Comparison of ENCODE assay signal across 1 cellular context in the genomic region with DNA sequence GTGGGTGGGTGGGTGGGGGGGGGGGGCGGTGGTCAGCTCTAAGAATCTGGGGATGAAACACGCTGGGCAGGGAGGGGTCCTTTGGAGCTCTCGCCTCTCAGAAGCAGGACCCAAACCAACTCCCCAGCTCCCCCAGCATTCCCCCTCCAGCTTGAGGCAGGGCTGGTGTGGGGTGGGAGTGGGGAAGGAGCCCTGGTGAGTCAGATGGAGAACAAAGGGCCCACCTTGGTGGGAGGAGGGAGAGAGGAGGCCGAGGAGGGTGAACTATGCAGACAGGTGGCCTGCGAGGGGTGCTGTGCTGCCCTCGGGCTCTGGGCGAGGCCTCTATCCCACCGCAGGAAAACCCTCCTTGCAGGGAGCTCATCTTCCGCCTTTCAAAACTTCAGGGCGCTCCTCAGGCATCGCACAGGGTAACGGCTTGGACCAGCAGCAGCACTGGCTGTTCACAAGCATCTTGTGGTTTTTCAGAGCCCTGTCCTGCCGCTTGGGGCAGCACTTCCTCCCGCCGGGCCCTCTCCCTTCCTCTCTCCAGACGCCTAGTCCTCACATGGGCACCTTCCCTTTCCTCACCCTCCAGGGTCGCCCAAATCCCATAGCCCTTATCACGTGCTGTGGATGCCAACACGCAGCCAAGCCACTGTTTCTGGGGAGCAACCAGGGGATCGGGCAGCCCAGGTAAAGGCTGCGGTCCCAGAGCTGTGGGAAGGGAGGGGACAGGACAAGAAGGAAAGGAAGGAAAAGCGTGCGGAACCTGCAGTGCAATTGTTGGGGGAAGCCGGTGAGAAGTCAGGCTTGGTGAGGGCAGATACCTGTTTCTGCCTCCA.
TF ChIP-seq lines count a peak whose summit lies in the region.

No MANE protein-coding gene starts in this region.

TF ChIP-seq in WTC11, 78 proteins besides CTCF, POLR2A, EP300 and RAD21 (continued from another document):
- TF ChIP-seq, protein P1, sequence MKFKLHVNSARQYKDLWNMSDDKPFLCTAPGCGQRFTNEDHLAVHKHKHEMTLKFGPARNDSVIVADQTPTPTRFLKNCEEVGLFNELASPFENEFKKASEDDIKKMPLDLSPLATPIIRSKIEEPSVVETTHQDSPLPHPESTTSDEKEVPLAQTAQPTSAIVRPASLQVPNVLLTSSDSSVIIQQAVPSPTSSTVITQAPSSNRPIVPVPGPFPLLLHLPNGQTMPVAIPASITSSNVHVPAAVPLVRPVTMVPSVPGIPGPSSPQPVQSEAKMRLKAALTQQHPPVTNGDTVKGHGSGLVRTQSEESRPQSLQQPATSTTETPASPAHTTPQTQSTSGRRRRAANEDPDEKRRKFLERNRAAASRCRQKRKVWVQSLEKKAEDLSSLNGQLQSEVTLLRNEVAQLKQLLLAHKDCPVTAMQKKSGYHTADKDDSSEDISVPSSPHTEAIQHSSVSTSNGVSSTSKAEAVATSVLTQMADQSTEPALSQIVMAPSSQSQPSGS (CRISPR knock-in tag; IDR thresholded peaks at IDR 0.05; ENCODE audit: borderline replicate concordance, low read depth) = no peak
- TF ChIP-seq ATF1 (CRISPR knock-in tag; IDR thresholded peaks at IDR 0.05) (no peak), TEAD1 (CRISPR knock-in tag; IDR thresholded peaks at IDR 0.05) (no peak), GABPB1 (CRISPR knock-in tag; IDR thresholded peaks at IDR 0.05) (no peak)
- TF ChIP-seq, protein P2, sequence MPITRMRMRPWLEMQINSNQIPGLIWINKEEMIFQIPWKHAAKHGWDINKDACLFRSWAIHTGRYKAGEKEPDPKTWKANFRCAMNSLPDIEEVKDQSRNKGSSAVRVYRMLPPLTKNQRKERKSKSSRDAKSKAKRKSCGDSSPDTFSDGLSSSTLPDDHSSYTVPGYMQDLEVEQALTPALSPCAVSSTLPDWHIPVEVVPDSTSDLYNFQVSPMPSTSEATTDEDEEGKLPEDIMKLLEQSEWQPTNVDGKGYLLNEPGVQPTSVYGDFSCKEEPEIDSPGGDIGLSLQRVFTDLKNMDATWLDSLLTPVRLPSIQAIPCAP (CRISPR knock-in tag; IDR thresholded peaks at IDR 0.05) = no peak
